8 cellular contexts compared by ENCODE assay signal in the genomic region with DNA sequence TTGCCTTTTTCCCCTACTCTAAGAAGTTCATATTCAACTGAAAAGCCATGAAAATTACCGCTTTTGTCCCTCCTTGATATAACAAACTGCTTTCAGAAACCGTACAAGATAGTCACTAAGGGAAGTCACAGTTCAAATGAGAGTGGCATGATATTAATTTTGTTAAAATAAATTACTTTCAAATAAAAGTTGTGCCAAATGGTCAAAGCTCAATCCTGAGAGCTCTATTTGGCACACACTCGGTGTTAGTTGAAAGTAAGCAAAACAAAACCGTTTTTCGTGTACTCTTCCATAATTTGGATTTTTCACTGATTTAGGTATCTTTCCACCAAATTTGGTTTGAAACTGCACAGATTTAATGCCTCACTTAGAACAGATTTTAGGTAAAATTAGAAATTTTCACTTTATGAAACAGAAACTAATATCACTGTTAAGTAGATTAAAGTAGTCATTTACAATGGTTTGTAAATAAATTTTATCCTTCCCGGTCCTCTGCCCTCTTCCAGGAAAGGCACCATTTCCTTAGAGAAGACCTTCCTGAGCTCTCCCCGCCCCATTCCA. TPM values are rescaled to one million over a fixed set of nuclear protein-coding genes. Genes with fewer than 3 reads are reported as not detected.
DNase-seq lines count a peak whose midpoint lies in the region; ATAC-seq and TF ChIP-seq lines count a peak whose summit lies in the region.

No MANE protein-coding gene starts in this region.

- POLR2A ChIA-PET in WTC11 (lab: Charles Lee), result interaction anchor here (1.6 kb wide), 1 partner anchor 423 kb away, joined by 5 read pairs; a partner anchor contains a TSS

- peak overlapping the region; percentile 78 for H3K9ac ChIP-seq in smooth muscle cell (ENCODE audit: low read depth)

- peak overlapping the region; percentile 63 for H3K4me3 ChIP-seq in HAP-1
- peak overlapping the region; percentile 41 for H3K4me3 ChIP-seq in right cardiac atrium (ENCODE audit: low read length)
- H3K4me3 ChIP-seq in smooth muscle cell, result peak overlapping the region; percentile 71

- H3K4me1 ChIP-seq in HAP-1, result peaks cover 6% of the 10 kb centered on the region
- H3K4me1 ChIP-seq in right cardiac atrium (ENCODE audit: control insufficient read depth, insufficient read depth, low read length), result peaks cover 5% of the 10 kb centered on the region
- H3K4me1 ChIP-seq in smooth muscle cell (ENCODE audit: low read depth), result peaks cover 14% of the 10 kb centered on the region

- no peaks in the 10 kb centered on the region for H3K27me3 ChIP-seq in HAP-1 (ENCODE audit: low read depth)
- H3K27me3 ChIP-seq in right cardiac atrium (ENCODE audit: control insufficient read depth, insufficient read depth), result no peaks in the 10 kb centered on the region
- H3K27me3 ChIP-seq in smooth muscle cell (ENCODE audit: low read depth), result no peaks in the 10 kb centered on the region

- H4K20me1 ChIP-seq in smooth muscle cell (ENCODE audit: low read depth), result no peaks in the 10 kb centered on the region

- H3K27ac Mint-ChIP-seq in WTC11, result peak overlapping the region; percentile 97

- H2AFZ ChIP-seq in smooth muscle cell (ENCODE audit: low read depth), result peak overlapping the region; percentile 90

- ATAC-seq in WTC11 (no peak), right cardiac atrium (no peak), HG03520 (IDR thresholded peaks at IDR 0.05; ENCODE audit: unreplicated experiment) (no peak)

- peaks cover 3% of the 10 kb centered on the region; the same call in 1 of the 2 replicates for H3K27me3 Mint-ChIP-seq in WTC11 (ENCODE audit: low read depth)

- peaks cover 35% of the 10 kb centered on the region for H3K79me2 ChIP-seq in smooth muscle cell (ENCODE audit: low read depth)

- H3K4me3 Mint-ChIP-seq in WTC11, result peak overlapping the region; percentile 84

- H3K36me3 Mint-ChIP-seq in WTC11, result no peaks in the 10 kb centered on the region

- DNase-seq in HAP-1 (ENCODE audit: low spot score in 2 of 2) (no peak), WTC11 (ENCODE audit: low spot score) (no peak), right cardiac atrium (no peak), smooth muscle cell (lab: John Stamatoyannopoulos, UW; ENCODE audit: unreplicated experiment) (no peak), NCI-H69 (lab: John Stamatoyannopoulos, UW) (no peak)
- no peak for DNase-seq in stimulated activated CD4-positive, alpha-beta T cell treated with anti-CD3 and anti-CD28 coated beads, Interleukin-4, amount 100 ng/mL, for 4 hours
- DNase-seq in central memory CD4-positive, alpha-beta T cell, result no peak

- 10% methylated on average over 7 of the region's 7 CpGs for WGBS in right cardiac atrium
- WGBS in smooth muscle cell (ENCODE audit: low lambda C conversion rate), result 22% methylated on average over 7 of the region's 7 CpGs

- CTCF ChIA-PET in WTC11 (lab: Charles Lee), result interaction anchor here (1.1 to 1.6 kb wide), 2 partner anchors 17 to 85 kb away, joined by 3 to 5 read pairs; no protein-coding TSS in a partner anchor

- no peaks in the 10 kb centered on the region for H3K9me3 ChIP-seq in HAP-1
- H3K9me3 ChIP-seq in right cardiac atrium (ENCODE audit: control insufficient read depth, low read length), result no peaks in the 10 kb centered on the region
- no peaks in the 10 kb centered on the region for H3K9me3 ChIP-seq in smooth muscle cell (replicated peaks; ENCODE audit: low read depth)

- peaks cover 2% of the 10 kb centered on the region; the same call in 1 of the 2 replicates for H3K9me3 Mint-ChIP-seq in WTC11

- H3K36me3 ChIP-seq in HAP-1 (replicated peaks) (no peaks in the 10 kb centered on the region), smooth muscle cell (ENCODE audit: low read depth) (no peaks in the 10 kb centered on the region)

- H3F3A ChIP-seq in smooth muscle cell (ENCODE audit: low read depth), result no peaks in the 10 kb centered on the region

- H3K27ac ChIP-seq in right cardiac atrium (ENCODE audit: low read length) (peak overlapping the region; percentile 38), smooth muscle cell (ENCODE audit: low read depth) (peak overlapping the region; percentile 58)

- intact Hi-C loops in right cardiac atrium (cut with DNase I), result no loop called here

- TF ChIP-seq CTCF in WTC11 (IDR thresholded peaks at IDR 0.05), result no peak
- no peak for TF ChIP-seq CTCF in smooth muscle cell (IDR thresholded peaks at IDR 0.05; ENCODE audit: borderline replicate concordance, insufficient read depth, poor library complexity, severe bottlenecking)

- in situ Hi-C loops in HAP-1 (cut with MboI; ENCODE audit: low sequenced_read_pairs), result loop anchor here (25.0 kb wide), 1 partner anchor 423 kb away; a partner anchor contains a TSS

- peak overlapping the region; percentile 92 for H3K4me2 ChIP-seq in smooth muscle cell

- peaks cover 19% of the 10 kb centered on the region for H3K4me1 Mint-ChIP-seq in WTC11

TF ChIP-seq in WTC11, 78 proteins besides CTCF, POLR2A, EP300 and RAD21:
- TF ChIP-seq, protein P1, sequence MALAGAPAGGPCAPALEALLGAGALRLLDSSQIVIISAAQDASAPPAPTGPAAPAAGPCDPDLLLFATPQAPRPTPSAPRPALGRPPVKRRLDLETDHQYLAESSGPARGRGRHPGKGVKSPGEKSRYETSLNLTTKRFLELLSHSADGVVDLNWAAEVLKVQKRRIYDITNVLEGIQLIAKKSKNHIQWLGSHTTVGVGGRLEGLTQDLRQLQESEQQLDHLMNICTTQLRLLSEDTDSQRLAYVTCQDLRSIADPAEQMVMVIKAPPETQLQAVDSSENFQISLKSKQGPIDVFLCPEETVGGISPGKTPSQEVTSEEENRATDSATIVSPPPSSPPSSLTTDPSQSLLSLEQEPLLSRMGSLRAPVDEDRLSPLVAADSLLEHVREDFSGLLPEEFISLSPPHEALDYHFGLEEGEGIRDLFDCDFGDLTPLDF (CRISPR knock-in tag; IDR thresholded peaks at IDR 0.05), result no peak
- TF ChIP-seq EMX1 (CRISPR knock-in tag; IDR thresholded peaks at IDR 0.05) (no peak), ZNF416 (CRISPR knock-in tag; IDR thresholded peaks at IDR 0.05) (no peak), RORB (CRISPR knock-in tag; IDR thresholded peaks at IDR 0.05) (no peak), ZNF219 (CRISPR knock-in tag; IDR thresholded peaks at IDR 0.05; ENCODE audit: borderline replicate concordance) (no peak), MYBL2 (CRISPR knock-in tag; IDR thresholded peaks at IDR 0.05) (no peak), CBFB (CRISPR knock-in tag; IDR thresholded peaks at IDR 0.05; ENCODE audit: low read depth) (no peak), MXD4 (CRISPR knock-in tag; IDR thresholded peaks at IDR 0.05; ENCODE audit: borderline replicate concordance) (no peak), SOX15 (CRISPR knock-in tag; IDR thresholded peaks at IDR 0.05) (no peak), ZNF121 (CRISPR knock-in tag; IDR thresholded peaks at IDR 0.05) (no peak), JAZF1 (CRISPR knock-in tag; IDR thresholded peaks at IDR 0.05) (no peak), NR2C2 (CRISPR knock-in tag; IDR thresholded peaks at IDR 0.05) (no peak), ZNF138 (CRISPR knock-in tag; conservative IDR thresholded peaks at IDR 0.05) (no peak), ZNF263 (CRISPR knock-in tag; IDR thresholded peaks at IDR 0.05; ENCODE audit: low read depth) (no peak), RELA (CRISPR knock-in tag; IDR thresholded peaks at IDR 0.05; ENCODE audit: borderline replicate concordance) (no peak), ETV6 (CRISPR knock-in tag; IDR thresholded peaks at IDR 0.05) (no peak)
- TF ChIP-seq, protein P2, sequence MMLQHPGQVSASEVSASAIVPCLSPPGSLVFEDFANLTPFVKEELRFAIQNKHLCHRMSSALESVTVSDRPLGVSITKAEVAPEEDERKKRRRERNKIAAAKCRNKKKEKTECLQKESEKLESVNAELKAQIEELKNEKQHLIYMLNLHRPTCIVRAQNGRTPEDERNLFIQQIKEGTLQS (CRISPR knock-in tag; conservative IDR thresholded peaks at IDR 0.05), result no peak
- TF ChIP-seq, protein P3, sequence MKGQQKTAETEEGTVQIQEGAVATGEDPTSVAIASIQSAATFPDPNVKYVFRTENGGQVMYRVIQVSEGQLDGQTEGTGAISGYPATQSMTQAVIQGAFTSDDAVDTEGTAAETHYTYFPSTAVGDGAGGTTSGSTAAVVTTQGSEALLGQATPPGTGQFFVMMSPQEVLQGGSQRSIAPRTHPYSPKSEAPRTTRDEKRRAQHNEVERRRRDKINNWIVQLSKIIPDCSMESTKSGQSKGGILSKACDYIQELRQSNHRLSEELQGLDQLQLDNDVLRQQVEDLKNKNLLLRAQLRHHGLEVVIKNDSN (CRISPR knock-in tag; IDR thresholded peaks at IDR 0.05), result no peak
- TF ChIP-seq, protein P4, sequence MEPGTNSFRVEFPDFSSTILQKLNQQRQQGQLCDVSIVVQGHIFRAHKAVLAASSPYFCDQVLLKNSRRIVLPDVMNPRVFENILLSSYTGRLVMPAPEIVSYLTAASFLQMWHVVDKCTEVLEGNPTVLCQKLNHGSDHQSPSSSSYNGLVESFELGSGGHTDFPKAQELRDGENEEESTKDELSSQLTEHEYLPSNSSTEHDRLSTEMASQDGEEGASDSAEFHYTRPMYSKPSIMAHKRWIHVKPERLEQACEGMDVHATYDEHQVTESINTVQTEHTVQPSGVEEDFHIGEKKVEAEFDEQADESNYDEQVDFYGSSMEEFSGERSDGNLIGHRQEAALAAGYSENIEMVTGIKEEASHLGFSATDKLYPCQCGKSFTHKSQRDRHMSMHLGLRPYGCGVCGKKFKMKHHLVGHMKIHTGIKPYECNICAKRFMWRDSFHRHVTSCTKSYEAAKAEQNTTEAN (CRISPR knock-in tag; IDR thresholded peaks at IDR 0.05), result no peak
- TF ChIP-seq, protein P5, sequence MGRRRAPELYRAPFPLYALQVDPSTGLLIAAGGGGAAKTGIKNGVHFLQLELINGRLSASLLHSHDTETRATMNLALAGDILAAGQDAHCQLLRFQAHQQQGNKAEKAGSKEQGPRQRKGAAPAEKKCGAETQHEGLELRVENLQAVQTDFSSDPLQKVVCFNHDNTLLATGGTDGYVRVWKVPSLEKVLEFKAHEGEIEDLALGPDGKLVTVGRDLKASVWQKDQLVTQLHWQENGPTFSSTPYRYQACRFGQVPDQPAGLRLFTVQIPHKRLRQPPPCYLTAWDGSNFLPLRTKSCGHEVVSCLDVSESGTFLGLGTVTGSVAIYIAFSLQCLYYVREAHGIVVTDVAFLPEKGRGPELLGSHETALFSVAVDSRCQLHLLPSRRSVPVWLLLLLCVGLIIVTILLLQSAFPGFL (CRISPR knock-in tag; IDR thresholded peaks at IDR 0.05; ENCODE audit: borderline replicate concordance), result no peak

RNA-seq across cellular contexts. Expression of a gene that starts 0.7 kb away (rescaled TPM):
- total RNA-seq in WTC11 (2021), result 14.8 to 18.9 TPM (median 16.6 TPM) in 3 replicates
- total RNA-seq in right cardiac atrium, result 10 to 100 TPM; 22.3 to 29.3 (median 28.3) TPM
- polyA plus RNA-seq in right cardiac atrium, result 18.3 TPM
- 23.1 and 26.8 TPM in 2 replicates for total RNA-seq in smooth muscle cell
- polyA plus RNA-seq in smooth muscle cell, result 9.5 and 10.7 TPM in 2 replicates
